Comparison of ENCODE assay signal across 16 cellular contexts in the genomic region with DNA sequence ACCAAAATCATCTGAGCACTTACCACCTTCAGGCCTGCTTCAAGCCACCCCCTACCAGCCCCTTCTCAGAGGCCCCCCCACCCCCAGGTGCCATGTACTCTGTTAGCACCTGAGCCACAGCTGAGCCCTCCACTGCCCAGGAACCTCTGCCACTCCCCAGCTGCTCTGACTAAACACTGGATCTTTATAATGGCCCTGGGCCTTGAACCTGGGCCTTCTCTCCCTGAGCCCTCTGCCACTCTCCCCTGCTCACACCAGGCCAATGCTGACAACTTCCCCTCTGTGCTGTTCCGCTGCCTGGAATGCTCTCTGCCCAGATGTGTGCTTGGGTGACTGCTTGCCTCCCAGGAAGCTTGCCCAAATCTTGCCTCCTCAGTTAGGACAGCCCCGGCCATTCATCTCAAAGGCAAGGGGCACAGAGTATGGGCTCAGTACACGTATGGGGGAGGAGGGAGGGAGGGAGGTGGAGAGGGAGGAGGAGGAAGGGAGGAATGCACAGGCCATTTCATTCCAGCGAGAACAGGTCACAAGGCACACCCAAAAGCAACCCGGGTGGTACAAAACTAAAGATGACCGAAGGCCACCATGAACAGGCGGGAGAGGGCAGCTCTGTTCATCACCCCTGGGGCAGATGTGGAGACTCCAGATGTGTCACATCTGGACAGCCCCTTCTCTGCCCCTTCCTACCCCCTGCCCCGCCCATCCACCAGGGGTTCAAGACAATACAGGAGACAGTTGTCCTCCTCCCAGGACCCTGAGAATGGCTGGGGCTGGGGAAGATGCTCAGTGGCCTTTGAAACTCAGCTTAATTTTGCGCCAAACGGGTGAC. TPM values are rescaled to one million over a fixed set of nuclear protein-coding genes. Genes with fewer than 3 reads are reported as not detected.
DNase-seq lines count a peak whose midpoint lies in the region; ATAC-seq and TF ChIP-seq lines count a peak whose summit lies in the region.
"Had no signal": no experiment of that assay in that cellular context is flagged by ENCODE, and none has a peak within 500 bp of the region (broad histone marks: within the 10 kb centered on the region; RNA-seq: fewer than 3 reads in every experiment).

No MANE protein-coding gene starts in this region.

- H3K4me2 ChIP-seq in HCT116 (ENCODE audit: low read length), result peak overlapping the region; percentile 27
- H3K4me2 ChIP-seq in neuronal stem cell (ENCODE audit: insufficient read depth, low read length, poor library complexity, severe bottlenecking), result no peak overlapping the region

- no peak overlapping the region for H3K4me3 ChIP-seq in CD4-positive, alpha-beta memory T cell (ENCODE audit: low read length in 2 of 2)
- H3K4me3 ChIP-seq in HCT116 (replicated peaks in 1 of 2; ENCODE audit: low read depth in 1 of 2, low read length in 2 of 2), result no peak overlapping the region
- H3K4me3 ChIP-seq in neuronal stem cell (ENCODE audit: low read length in 2 of 2), result no peak overlapping the region
- no peak overlapping the region for H3K4me3 ChIP-seq in esophagus muscularis mucosa
- H3K4me3 ChIP-seq: pancreas had no signal

- no peaks in the 10 kb centered on the region for H3K79me2 ChIP-seq in HCT116 (ENCODE audit: insufficient read depth, low read length)

- peaks cover 48% of the 10 kb centered on the region for H3K4me1 ChIP-seq in CD4-positive, alpha-beta memory T cell (ENCODE audit: insufficient read depth, low read length)
- H3K4me1 ChIP-seq in HCT116 (ENCODE audit: control insufficient read depth in 1 of 2, insufficient read depth in 2 of 2, low read length in 2 of 2) (peaks cover 15 to 49% of the 10 kb centered on the region in 2 experiments), neuronal stem cell (ENCODE audit: control insufficient read depth in 2 of 2, insufficient read depth in 1 of 2, low read depth in 1 of 2, low read length in 2 of 2) (peaks cover 0 to 2% of the 10 kb centered on the region in 2 donors), esophagus muscularis mucosa (peaks cover 0 to 14% (median 10%) of the 10 kb centered on the region in 4 donors)
- H3K4me1 ChIP-seq: pancreas had no signal

- H2BK12ac ChIP-seq in neuronal stem cell (ENCODE audit: low read length), result no peak overlapping the region

- H3K27me3 Mint-ChIP-seq in CD4-positive, alpha-beta memory T cell, result no peaks in the 10 kb centered on the region
- no peaks in the 10 kb centered on the region for H3K27me3 Mint-ChIP-seq in activated CD4-positive, alpha-beta memory T cell treated with anti-CD3 and anti-CD28 coated beads for 36 hours
- H3K27me3 Mint-ChIP-seq: stimulated activated naive CD8-positive, alpha-beta T cell treated with anti-CD3 and anti-CD28 coated beads, Interleukin-15, Interleukin-2, amounts not matched to agents 100 ng/mL and 50 ng/mL, for 24 hours had no signal

- POLR2A ChIA-PET in CD4-positive, alpha-beta memory T cell (lab: Charles Lee; ENCODE audit: partially characterized antibody), result interaction anchor here (0.6 to 1.4 kb wide), 3 partner anchors 11 to 451 kb away, joined by 3 to 4 read pairs (median 4); no protein-coding TSS in a partner anchor
- POLR2A ChIA-PET in HCT116 (lab: Charles Lee), result no interaction called here
- POLR2A ChIA-PET in activated CD4-positive, alpha-beta memory T cell treated with anti-CD3 and anti-CD28 coated beads for 36 hours (lab: Charles Lee), result no interaction called here

- no peaks in the 10 kb centered on the region for H4K20me1 ChIP-seq in HCT116 (ENCODE audit: insufficient read depth)

- no peaks in the 10 kb centered on the region for H3K36me3 Mint-ChIP-seq in CD4-positive, alpha-beta memory T cell
- no peaks in the 10 kb centered on the region for H3K36me3 Mint-ChIP-seq in activated CD4-positive, alpha-beta memory T cell treated with anti-CD3 and anti-CD28 coated beads for 36 hours

- no TSS peak for BruUV-seq in HCT116 (replicated peaks; lab: Mats Ljungman, UMichigan)

- DNase-seq in CD4-positive, alpha-beta memory T cell, result no peak
- DNase-seq in HCT116 (ENCODE audit: low read depth, low spot score), result no peak
- no peak for DNase-seq in activated CD4-positive, alpha-beta memory T cell treated with anti-CD3 and anti-CD28 coated beads for 36 hours
- no peak for DNase-seq in neuronal stem cell (ENCODE audit: low spot score)
- DNase-seq in D341Med (ENCODE audit: low spot score), result no peak
- DNase-seq in esophagus muscularis mucosa (ENCODE audit: extremely low spot score), result no peak
- DNase-seq: activated naive CD4-positive, alpha-beta T cell treated with anti-CD3 and anti-CD28 coated beads, Interleukin-2, amount 50 U/mL, for 16 hours; foreskin melanocyte; NCI-H187 treated with DMSO at 0.1 percent for 48 hours had no signal

- H2AFZ ChIP-seq in HCT116 (ENCODE audit: low read depth, low read length, poor library complexity, severe bottlenecking) (peak overlapping the region; percentile 16), neuronal stem cell (ENCODE audit: low read length) (no peak overlapping the region)

- peaks cover 2% of the 10 kb centered on the region for H3K79me1 ChIP-seq in neuronal stem cell (ENCODE audit: low read depth, low read length)

- peaks cover 29 to 43% (median 33%) of the 10 kb centered on the region in 4 donors for H3K4me1 Mint-ChIP-seq in CD4-positive, alpha-beta memory T cell
- peaks cover 35% of the 10 kb centered on the region for H3K4me1 Mint-ChIP-seq in activated CD4-positive, alpha-beta memory T cell treated with anti-CD3 and anti-CD28 coated beads for 36 hours (ENCODE audit: low read depth)

- H2BK15ac ChIP-seq in neuronal stem cell (ENCODE audit: low read length), result no peak overlapping the region

- H2BK5ac ChIP-seq in neuronal stem cell (ENCODE audit: low read length), result no peak overlapping the region

- no peak overlapping the region for H3K14ac ChIP-seq in neuronal stem cell (ENCODE audit: low read length)

- TF ChIP-seq RAD21 in HCT116 (IDR thresholded peaks at IDR 0.05; ENCODE audit: low read depth), result no peak

- no peak overlapping the region for H3K23ac ChIP-seq in neuronal stem cell (ENCODE audit: low read depth, low read length, poor library complexity)

- no peak overlapping the region for H3K4ac ChIP-seq in neuronal stem cell (ENCODE audit: low read length)

- ATAC-seq in HCT116, result no peak
- no peak for ATAC-seq in HG02759 (IDR thresholded peaks at IDR 0.05; ENCODE audit: unreplicated experiment)
- ATAC-seq in GM21381 (IDR thresholded peaks at IDR 0.05; ENCODE audit: unreplicated experiment), result no peak

- no peak overlapping the region for H3K9ac ChIP-seq in HCT116 (ENCODE audit: low read length)
- no peak overlapping the region for H3K9ac ChIP-seq in neuronal stem cell (ENCODE audit: low read depth, low read length, poor library complexity)

- TF ChIP-seq CTCF in HCT116 (IDR thresholded peaks at IDR 0.05 in 2 of 3, conservative IDR thresholded peaks at IDR 0.05 in 1 of 3; ENCODE audit: borderline replicate concordance in 1 of 3, insufficient read depth in 1 of 3, low read depth in 2 of 3, low read length in 2 of 3), result no peak
- no peak for TF ChIP-seq CTCF in esophagus muscularis mucosa (IDR thresholded peaks at IDR 0.05)

- H3K9me2 ChIP-seq in HCT116 (ENCODE audit: insufficient read depth), result no peaks in the 10 kb centered on the region

- no peak overlapping the region for H4K91ac ChIP-seq in neuronal stem cell (ENCODE audit: low read depth, low read length, poor library complexity)

- WGBS in neuronal stem cell (ENCODE audit: extremely low coverage in 2 of 2, insufficient read length in 2 of 2, insufficient replicate concordance in 1 of 2), 2 donors, result no CpG with 5 or more reads among the region's 10 CpGs
- whole genome bisulfite sequencing in esophagus muscularis mucosa, result 87% methylated on average over 7 of the region's 10 CpGs

- H3K4me3 Mint-ChIP-seq in CD4-positive, alpha-beta memory T cell, result no peak overlapping the region
- H3K4me3 Mint-ChIP-seq in activated CD4-positive, alpha-beta memory T cell treated with anti-CD3 and anti-CD28 coated beads for 36 hours, result no peak overlapping the region

- peak overlapping the region; percentile 36 for H3K27ac ChIP-seq in CD4-positive, alpha-beta memory T cell (ENCODE audit: low read depth, low read length)
- no peak overlapping the region for H3K27ac ChIP-seq in HCT116 (ENCODE audit: low read depth, low read length)
- H3K27ac ChIP-seq in neuronal stem cell (replicated peaks; ENCODE audit: low read length), result no peak overlapping the region
- peak overlapping the region in 1 of 4 donors; percentile 4 for H3K27ac ChIP-seq in esophagus muscularis mucosa (replicated peaks in 1 of 4)
- H3K27ac ChIP-seq: HL-60 had no signal

- H3K18ac ChIP-seq in neuronal stem cell (ENCODE audit: low read length), result peak overlapping the region; percentile 44

- no peak overlapping the region for H4K8ac ChIP-seq in neuronal stem cell (ENCODE audit: low read depth, low read length)

- no peaks in the 10 kb centered on the region for H3K36me3 ChIP-seq in CD4-positive, alpha-beta memory T cell (ENCODE audit: insufficient read depth, low read length)
- H3K36me3 ChIP-seq in HCT116 (ENCODE audit: control insufficient read depth in 1 of 2, insufficient read depth in 2 of 2, low read length in 2 of 2) (no peaks in the 10 kb centered on the region), neuronal stem cell (replicated peaks in 1 of 2; ENCODE audit: control insufficient read depth in 2 of 2, insufficient read depth in 2 of 2, low read length in 2 of 2) (no peaks in the 10 kb centered on the region), esophagus muscularis mucosa (no peaks in the 10 kb centered on the region)
- H3K36me3 ChIP-seq: pancreas had no signal

- peaks cover 0 to 2% (median 0%) of the 10 kb centered on the region in 8 donors for H3K9me3 Mint-ChIP-seq in CD4-positive, alpha-beta memory T cell
- H3K9me3 Mint-ChIP-seq in activated CD4-positive, alpha-beta memory T cell treated with anti-CD3 and anti-CD28 coated beads for 36 hours, result no peaks in the 10 kb centered on the region
- H3K9me3 Mint-ChIP-seq: stimulated activated naive CD8-positive, alpha-beta T cell treated with anti-CD3 and anti-CD28 coated beads, Interleukin-15, Interleukin-2, amounts not matched to agents 100 ng/mL and 50 ng/mL, for 24 hours had no signal

- no peak overlapping the region for H2AK5ac ChIP-seq in neuronal stem cell (ENCODE audit: low read depth, low read length)

- no peak for TF ChIP-seq EP300 in esophagus muscularis mucosa (IDR thresholded peaks at IDR 0.05)

- TF ChIP-seq POLR2A in HCT116 (IDR thresholded peaks at IDR 0.05; ENCODE audit: borderline replicate concordance, extremely low read depth, insufficient read depth, insufficient read length) (no peak), esophagus muscularis mucosa (IDR thresholded peaks at IDR 0.05; ENCODE audit: low read depth) (no peak)

- H3K27me3 ChIP-seq in CD4-positive, alpha-beta memory T cell (ENCODE audit: insufficient read depth, low read length), result no peaks in the 10 kb centered on the region
- H3K27me3 ChIP-seq in HCT116 (ENCODE audit: insufficient read depth, low read length) (no peaks in the 10 kb centered on the region), neuronal stem cell (ENCODE audit: control insufficient read depth in 3 of 3, insufficient read depth in 3 of 3, low read depth in 1 of 3, low read length in 3 of 3) (peaks cover 0 to 15% (median 0%) of the 10 kb centered on the region in 3 experiments), esophagus muscularis mucosa (no peaks in the 10 kb centered on the region)
- H3K27me3 ChIP-seq: pancreas had no signal

- intact Hi-C loops in CD4-positive, alpha-beta memory T cell (cut with micrococcal nuclease), result no loop called here
- intact Hi-C loops in HCT116 (cut with micrococcal nuclease) (no loop called here), esophagus muscularis mucosa (cut with DNase I) (no loop called here)
- intact Hi-C loops in activated CD4-positive, alpha-beta memory T cell treated with anti-CD3 and anti-CD28 coated beads for 36 hours (cut with micrococcal nuclease), result no loop called here

- CTCF ChIA-PET in CD4-positive, alpha-beta memory T cell (lab: Charles Lee; ENCODE audit: partially characterized antibody), result no interaction called here
- CTCF ChIA-PET in HCT116 (lab: Charles Lee), result no interaction called here
- CTCF ChIA-PET in activated CD4-positive, alpha-beta memory T cell treated with anti-CD3 and anti-CD28 coated beads for 36 hours (lab: Charles Lee), result interaction anchor here (1.0 to 1.5 kb wide), 2 partner anchors 71 to 327 kb away, joined by 3 read pairs; no protein-coding TSS in a partner anchor

- peak overlapping the region; percentile 13 for H2BK120ac ChIP-seq in neuronal stem cell (ENCODE audit: low read depth, low read length)

- H3K9me3 ChIP-seq in CD4-positive, alpha-beta memory T cell (ENCODE audit: control insufficient read depth in 1 of 2, low read length in 2 of 2), result no peaks in the 10 kb centered on the region
- H3K9me3 ChIP-seq in HCT116 (ENCODE audit: control insufficient read depth in 1 of 2, insufficient read depth in 1 of 2, low read depth in 1 of 2, low read length in 2 of 2) (no peaks in the 10 kb centered on the region), neuronal stem cell (replicated peaks in 1 of 2; ENCODE audit: control insufficient read depth in 2 of 2, insufficient read depth in 1 of 2, low read depth in 1 of 2, low read length in 2 of 2) (no peaks in the 10 kb centered on the region), esophagus muscularis mucosa (no peaks in the 10 kb centered on the region)
- H3K9me3 ChIP-seq: pancreas had no signal

- RAD21 ChIA-PET in HCT116 (lab: Charles Lee; ENCODE audit: low non-redundant PET in 1 of 2, low total read pairs in 2 of 2, uncharacterized antibody in 2 of 2, unreplicated experiment in 2 of 2), result no interaction called here

- H3K27ac Mint-ChIP-seq in CD4-positive, alpha-beta memory T cell, result peak overlapping the region in 5 of 7 donors; percentile 55 to 97 (median 95)
- H3K27ac Mint-ChIP-seq in activated CD4-positive, alpha-beta memory T cell treated with anti-CD3 and anti-CD28 coated beads for 36 hours, result peak overlapping the region; percentile 90

RNA-seq across cellular contexts. Expression of a gene that starts 15.3 kb away (rescaled TPM):
- not detected for total RNA-seq in CD4-positive, alpha-beta memory T cell
- under 1 TPM in 1 of 2 donors, not detected in 1; 0.78 TPM for polyA plus RNA-seq in CD4-positive, alpha-beta memory T cell
- total RNA-seq in HCT116 (2021; ENCODE audit: unreplicated experiment) (not detected), esophagus muscularis mucosa (under 1 TPM in 1 of 4 donors, not detected in 3; 0.66 TPM)
- polyA plus RNA-seq in HCT116 (2012), result 0.06 TPM in 1 of 2 replicates, not detected in the other
- not detected for total RNA-seq in activated CD4-positive, alpha-beta memory T cell treated with anti-CD3 and anti-CD28 coated beads for 36 hours
- not detected for polyA plus RNA-seq in neuronal stem cell (2013, experiment 1 of 2)
- not detected for polyA plus RNA-seq in neuronal stem cell (2013, experiment 2 of 2)
- total RNA-seq: bronchial epithelial cell had no signal
- polyA plus RNA-seq: BJ, pancreas had no signal

RNA-seq across cellular contexts. Expression of a gene that starts 55.0 kb away (rescaled TPM):
- total RNA-seq in CD4-positive, alpha-beta memory T cell, result 100 to 1,000 TPM; 250 to 255 TPM
- 10 to 100 TPM; 48.4 to 53.2 TPM for polyA plus RNA-seq in CD4-positive, alpha-beta memory T cell
- total RNA-seq in HCT116 (2021; ENCODE audit: unreplicated experiment) (258 TPM), esophagus muscularis mucosa (100 to 1,000 TPM; 108 to 194 (median 129) TPM)
- polyA plus RNA-seq in HCT116 (2012), result 131 and 153 TPM in 2 replicates
- 100 to 1,000 TPM; 145 to 157 TPM for total RNA-seq in activated CD4-positive, alpha-beta memory T cell treated with anti-CD3 and anti-CD28 coated beads for 36 hours
- 67.7 TPM for polyA plus RNA-seq in neuronal stem cell (2013, experiment 1 of 2)
- polyA plus RNA-seq in neuronal stem cell (2013, experiment 2 of 2), result 72.4 TPM
